8 cellular contexts compared by ENCODE assay signal in the genomic region with DNA sequence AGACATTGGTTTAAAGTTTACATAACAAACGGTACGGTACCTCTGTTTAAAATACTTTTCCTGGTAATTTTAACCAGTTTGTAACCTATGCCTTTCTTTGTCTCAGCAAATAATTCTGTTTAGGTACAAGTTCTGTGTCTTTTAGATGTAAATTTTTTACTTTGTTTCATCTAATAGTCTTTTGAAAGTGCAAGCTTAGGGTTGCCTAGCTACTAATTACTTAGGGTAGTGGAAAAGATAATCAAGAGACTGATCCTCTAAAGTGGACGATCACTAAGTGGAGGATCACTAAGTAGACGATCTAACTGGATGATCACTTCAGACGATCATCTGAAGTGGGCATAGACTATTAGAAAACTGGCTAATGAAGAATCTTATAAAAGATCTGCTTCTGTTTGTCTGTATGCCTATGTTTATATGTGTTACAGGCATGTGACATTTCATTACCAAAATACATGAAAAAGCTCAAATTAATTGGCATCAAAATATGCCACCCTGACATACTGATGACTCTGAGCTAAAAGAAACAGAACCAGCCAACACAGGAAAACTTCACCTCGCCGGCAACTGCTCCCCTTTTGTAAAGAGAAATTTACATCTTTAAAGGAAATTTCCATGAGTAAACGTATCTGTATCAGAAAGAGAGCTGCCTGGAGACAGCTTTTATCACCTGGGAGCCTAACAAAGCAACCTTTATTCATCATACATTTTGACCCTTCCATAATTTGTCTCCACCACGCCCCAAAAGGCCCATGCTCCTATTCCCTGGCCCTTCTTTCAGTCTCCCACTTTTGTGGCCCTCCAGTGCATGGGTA. TPM values are rescaled to one million over a fixed set of nuclear protein-coding genes. Genes with fewer than 3 reads are reported as not detected.
DNase-seq lines count a peak whose midpoint lies in the region; ATAC-seq, FAIRE-seq and TF ChIP-seq lines count a peak whose summit lies in the region.

No MANE protein-coding gene starts in this region.

- peak overlapping the region; percentile 76 for H3K27ac ChIP-seq in keratinocyte (ENCODE audit: control insufficient read depth, insufficient read depth, low read length)

- peaks cover 0 to 4% of the 10 kb centered on the region in 2 experiments for H3K36me3 ChIP-seq in keratinocyte (ENCODE audit: control insufficient read depth in 2 of 2, extremely low read depth in 1 of 2, insufficient read depth in 2 of 2, low read length in 2 of 2)

- dilution Hi-C loops in keratinocyte (cut with MboI; ENCODE audit: extremely low pct_ligation_motif_present, low sequenced_read_pairs) = no loop called here

- intact Hi-C loops in activated T-helper 2 cell treated with anti-CD3 and anti-CD28 coated beads, Interferon-gamma antibody, Interleukin-2, Interleukin-4, amounts not matched to agents 10 μg/mL and 5 μg/mL and 100 μg/mL, durations not matched to agents 14 hours and 24 hours and 36 hours (cut with micrococcal nuclease) = loop anchor here (5.0 kb wide), 1 partner anchor 166 kb away; the partner anchor contains the start of gene RP9

- H3K9me3 ChIP-seq in keratinocyte (ENCODE audit: control insufficient read depth, low read depth, low read length) = no peaks in the 10 kb centered on the region

- peak overlapping the region; percentile 98 for H3K4me2 ChIP-seq in keratinocyte (ENCODE audit: control insufficient read depth, extremely low read depth, insufficient read depth, low read depth, low read length)

- H3K27me3 ChIP-seq in keratinocyte (ENCODE audit: control insufficient read depth, extremely low read depth, insufficient read depth, low read length) = no peaks in the 10 kb centered on the region

- H2AFZ ChIP-seq in keratinocyte (ENCODE audit: control insufficient read depth, low read length) = peak overlapping the region; percentile 95

- H3K4me1 Mint-ChIP-seq in activated naive CD4-positive, alpha-beta T cell treated with anti-CD3 and anti-CD28 coated beads, Interleukin-2, amount 50 U/mL, for 24 hours = peaks cover 19% of the 10 kb centered on the region
- H3K4me1 Mint-ChIP-seq in activated T-helper 2 cell treated with anti-CD3 and anti-CD28 coated beads, Interferon-gamma antibody, Interleukin-2, Interleukin-4, amounts not matched to agents 10 μg/mL and 5 μg/mL and 100 μg/mL, durations not matched to agents 14 hours and 24 hours and 36 hours (ENCODE audit: low read depth) = peaks cover 20% of the 10 kb centered on the region

- peak overlapping the region; percentile 92 for H3K4me3 Mint-ChIP-seq in activated naive CD4-positive, alpha-beta T cell treated with anti-CD3 and anti-CD28 coated beads, Interleukin-2, amount 50 U/mL, for 24 hours
- H3K4me3 Mint-ChIP-seq in activated T-helper 2 cell treated with anti-CD3 and anti-CD28 coated beads, Interferon-gamma antibody, Interleukin-2, Interleukin-4, amounts not matched to agents 10 μg/mL and 5 μg/mL and 100 μg/mL, durations not matched to agents 14 hours and 24 hours and 36 hours (ENCODE audit: low read depth) = peak overlapping the region; percentile 97

- no peak for FAIRE-seq in keratinocyte (lab: Jason Lieb, UNC)

- no peak overlapping the region for H3K27ac Mint-ChIP-seq in activated naive CD4-positive, alpha-beta T cell treated with anti-CD3 and anti-CD28 coated beads, Interleukin-2, amount 50 U/mL, for 24 hours
- peak overlapping the region; percentile 78 for H3K27ac Mint-ChIP-seq in activated T-helper 2 cell treated with anti-CD3 and anti-CD28 coated beads, Interferon-gamma antibody, Interleukin-2, Interleukin-4, amounts not matched to agents 10 μg/mL and 5 μg/mL and 100 μg/mL, durations not matched to agents 14 hours and 24 hours and 36 hours

- H4K20me1 ChIP-seq in keratinocyte (ENCODE audit: control insufficient read depth, extremely low read depth, insufficient read depth, low read length) = no peaks in the 10 kb centered on the region

- peaks cover 43% of the 10 kb centered on the region for H3K79me2 ChIP-seq in keratinocyte (ENCODE audit: control insufficient read depth, insufficient read depth, low read length)

- no peaks in the 10 kb centered on the region for H3K4me1 ChIP-seq in keratinocyte (ENCODE audit: control insufficient read depth, extremely low read depth, insufficient read depth, low read length)

- H3K9me3 Mint-ChIP-seq in activated naive CD4-positive, alpha-beta T cell treated with anti-CD3 and anti-CD28 coated beads, Interleukin-2, amount 50 U/mL, for 24 hours = no peaks in the 10 kb centered on the region
- peaks cover 5% of the 10 kb centered on the region for H3K9me3 Mint-ChIP-seq in activated T-helper 2 cell treated with anti-CD3 and anti-CD28 coated beads, Interferon-gamma antibody, Interleukin-2, Interleukin-4, amounts not matched to agents 10 μg/mL and 5 μg/mL and 100 μg/mL, durations not matched to agents 14 hours and 24 hours and 36 hours

- peak overlapping the region; percentile 83 for H3K9ac ChIP-seq in keratinocyte (ENCODE audit: control insufficient read depth, extremely low read depth, insufficient read depth, low read length)

- no peak for ATAC-seq in GM18520 (IDR thresholded peaks at IDR 0.05; ENCODE audit: unreplicated experiment)

- H3K27me3 Mint-ChIP-seq in activated naive CD4-positive, alpha-beta T cell treated with anti-CD3 and anti-CD28 coated beads, Interleukin-2, amount 50 U/mL, for 24 hours = no peaks in the 10 kb centered on the region
- H3K27me3 Mint-ChIP-seq in activated T-helper 2 cell treated with anti-CD3 and anti-CD28 coated beads, Interferon-gamma antibody, Interleukin-2, Interleukin-4, amounts not matched to agents 10 μg/mL and 5 μg/mL and 100 μg/mL, durations not matched to agents 14 hours and 24 hours and 36 hours (ENCODE audit: low read depth) = peaks cover 7% of the 10 kb centered on the region

- H3K4me3 ChIP-seq in keratinocyte (ENCODE audit: control insufficient read depth in 2 of 3, extremely low read depth in 1 of 3, insufficient read depth in 2 of 3, low read depth in 1 of 3, low read length in 3 of 3) = peak overlapping the region; percentile 77 to 94 (median 88)

- H3K9me1 ChIP-seq in keratinocyte (ENCODE audit: control insufficient read depth, extremely low read depth, insufficient read depth, low read length) = no peaks in the 10 kb centered on the region

- no peaks in the 10 kb centered on the region for H3K36me3 Mint-ChIP-seq in activated naive CD4-positive, alpha-beta T cell treated with anti-CD3 and anti-CD28 coated beads, Interleukin-2, amount 50 U/mL, for 24 hours
- peaks cover 17% of the 10 kb centered on the region for H3K36me3 Mint-ChIP-seq in activated T-helper 2 cell treated with anti-CD3 and anti-CD28 coated beads, Interferon-gamma antibody, Interleukin-2, Interleukin-4, amounts not matched to agents 10 μg/mL and 5 μg/mL and 100 μg/mL, durations not matched to agents 14 hours and 24 hours and 36 hours (ENCODE audit: low read depth)

- DNase-seq in activated naive CD4-positive, alpha-beta T cell (lab: John Stamatoyannopoulos, UW) = no peak
- DNase-seq in activated T-helper 2 cell treated with anti-CD3 and anti-CD28 coated beads, Interferon-gamma antibody, Interleukin-2, Interleukin-4, amounts not matched to agents 10 μg/mL and 5 μg/mL and 100 μg/mL, durations not matched to agents 14 hours and 24 hours and 36 hours (ENCODE audit: low spot score) = no peak
- DNase-seq in keratinocyte (ENCODE audit: low read depth, low spot score) = no peak
- DNase-seq in superior temporal gyrus (ENCODE audit: extremely low spot score) = peak; percentile 37
- no peak for DNase-seq in COLO668 (lab: John Stamatoyannopoulos, UW; ENCODE audit: unreplicated experiment)
- no peak for DNase-seq in H4 (ENCODE audit: low spot score)

- TF ChIP-seq CTCF in keratinocyte (optimal IDR thresholded peaks at IDR 0.05 in 1 of 3, IDR thresholded peaks at IDR 0.05 in 1 of 3, conservative IDR thresholded peaks at IDR 0.05 in 1 of 3; ENCODE audit: extremely low read depth in 1 of 3, insufficient read depth in 2 of 3, low read length in 3 of 3) = no peak

RNA-seq across cellular contexts. Expression of gene FKBP9, which starts 15.9 kb away (rescaled TPM):
- 3.0 and 3.5 TPM in 2 replicates for total RNA-seq in activated T-helper 2 cell treated with anti-CD3 and anti-CD28 coated beads, Interferon-gamma antibody, Interleukin-2, Interleukin-4, amounts not matched to agents 10 μg/mL and 5 μg/mL and 100 μg/mL, durations not matched to agents 14 hours and 24 hours and 36 hours
- polyA plus RNA-seq in keratinocyte = 72.6 to 173 TPM (median 92.2 TPM) in 3 replicates
- polyA plus RNA-seq in keratinocyte (2011; ENCODE audit: low read depth) = 91.6 TPM
- 74.2 and 99.6 TPM in 2 replicates for polyA plus RNA-seq in keratinocyte (2011; cell fraction: cytosol; rRNA removed)
- 210 and 211 TPM in 2 replicates for polyA plus RNA-seq in keratinocyte (2011; cell fraction: nucleus; rRNA removed)
- polyA plus RNA-seq in keratinocyte (2012; ENCODE audit: low replicate concordance) = 138 and 144 TPM in 2 replicates
- polyA minus RNA-seq in keratinocyte = 88.1 to 215 TPM (median 145 TPM) in 3 replicates
- polyA minus RNA-seq in keratinocyte (2011; cell fraction: cytosol; rRNA and poly(A)+ RNA removed) = 229 TPM
- 179 and 344 TPM in 2 replicates for polyA minus RNA-seq in keratinocyte (2011; cell fraction: nucleus; rRNA and poly(A)+ RNA removed)
- total RNA-seq in H4 (2014; rRNA removed; shearing (Covaris generic)) = 167 and 188 TPM in 2 replicates

RNA-seq across cellular contexts. Expression of gene KBTBD2, which starts 49.8 kb away (rescaled TPM):
- total RNA-seq in activated T-helper 2 cell treated with anti-CD3 and anti-CD28 coated beads, Interferon-gamma antibody, Interleukin-2, Interleukin-4, amounts not matched to agents 10 μg/mL and 5 μg/mL and 100 μg/mL, durations not matched to agents 14 hours and 24 hours and 36 hours = 25.7 and 27.8 TPM in 2 replicates
- polyA plus RNA-seq in keratinocyte = 17.8 to 28.2 TPM (median 21.4 TPM) in 3 replicates
- polyA plus RNA-seq in keratinocyte (2011; ENCODE audit: low read depth) = 22.6 TPM
- polyA plus RNA-seq in keratinocyte (2011; cell fraction: cytosol; rRNA removed) = 10.5 and 23.9 TPM in 2 replicates
- 23.4 and 30.3 TPM in 2 replicates for polyA plus RNA-seq in keratinocyte (2011; cell fraction: nucleus; rRNA removed)
- 17.9 and 18.9 TPM in 2 replicates for polyA plus RNA-seq in keratinocyte (2012; ENCODE audit: low replicate concordance)
- 6.3 to 47.3 TPM (median 36.4 TPM) in 3 replicates for polyA minus RNA-seq in keratinocyte
- polyA minus RNA-seq in keratinocyte (2011; cell fraction: cytosol; rRNA and poly(A)+ RNA removed) = 14.4 TPM
- 21.9 and 34.9 TPM in 2 replicates for polyA minus RNA-seq in keratinocyte (2011; cell fraction: nucleus; rRNA and poly(A)+ RNA removed)
- total RNA-seq in H4 (2014; rRNA removed; shearing (Covaris generic)) = 49.4 and 63.6 TPM in 2 replicates

Comparison
In these comparisons a context has a peak if more than half of its experiments do, and no peak if none do; other contexts are left out.
1. RNA of gene FKBP9, which starts 15.9 kb away (total RNA-seq): 167 to 188 TPM in H4; 3.0 to 3.5 TPM in activated T-helper 2 cell treated with anti-CD3 and anti-CD28 coated beads, Interferon-gamma antibody, Interleukin-2, Interleukin-4, amounts not matched to agents 10 μg/mL and 5 μg/mL and 100 μg/mL, durations not matched to agents 14 hours and 24 hours and 36 hours; every median in the first group is over 10 times any median in the second.